Comparison of ENCODE assay signal across 8 cellular contexts in the genomic region with DNA sequence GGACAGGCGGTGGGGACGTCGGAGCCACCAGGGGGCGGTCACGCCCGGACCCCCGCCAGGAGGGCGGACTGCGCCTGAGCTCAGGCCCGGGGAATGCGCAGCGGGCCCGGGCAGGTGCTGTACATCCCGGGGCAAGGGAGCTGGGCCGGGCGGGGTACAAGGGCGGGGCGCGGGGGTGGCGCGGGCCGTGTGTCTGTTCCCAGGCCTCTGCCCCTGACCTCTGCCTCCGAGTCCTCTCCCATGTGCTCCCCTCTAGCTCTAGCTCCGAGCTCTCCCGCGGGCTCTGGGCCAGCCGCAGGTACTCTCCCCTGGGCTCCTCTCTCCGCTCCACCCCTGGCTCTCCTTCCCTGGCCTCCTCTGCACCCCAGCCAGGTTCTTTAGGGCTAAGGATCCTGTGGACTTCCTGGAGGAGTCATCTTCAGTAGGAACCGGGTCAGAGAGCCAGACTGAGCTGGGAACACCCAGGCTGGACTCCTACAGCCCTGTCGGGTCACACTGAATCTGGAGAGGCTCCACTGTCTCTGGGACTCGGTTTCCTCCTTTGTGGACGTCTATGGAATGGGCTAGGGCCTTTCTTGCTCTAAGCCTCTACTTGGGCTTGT. TPM values are rescaled to one million over a fixed set of nuclear protein-coding genes. Genes with fewer than 3 reads are reported as not detected.
DNase-seq lines count a peak whose midpoint lies in the region; ATAC-seq and TF ChIP-seq lines count a peak whose summit lies in the region.

No MANE protein-coding gene starts in this region.

- WGBS in endodermal cell (ENCODE audit: insufficient coverage in 1 of 2, insufficient read length in 1 of 2), 2 experiments: 24 to 25% methylated on average over 16 to 32 of the region's 32 CpGs

- peaks cover 0 to 44% (median 20%) of the 10 kb centered on the region in 4 donors for H3K4me1 Mint-ChIP-seq in CD4-positive, CD25-positive, alpha-beta regulatory T cell
- H3K4me1 Mint-ChIP-seq in endodermal cell: peaks cover 25% of the 10 kb centered on the region
- H3K4me1 Mint-ChIP-seq in neural progenitor cell: peaks cover 40% of the 10 kb centered on the region

- no peak overlapping the region for H3K27ac ChIP-seq in CD4-positive, CD25-positive, alpha-beta regulatory T cell (ENCODE audit: insufficient read depth, low read length, poor library complexity, severe bottlenecking)
- no peak overlapping the region for H3K27ac ChIP-seq in endodermal cell (ENCODE audit: low read depth, low read length)
- H3K27ac ChIP-seq in neural progenitor cell: no peak overlapping the region

- peak overlapping the region; percentile 38 for H3K9ac ChIP-seq in endodermal cell (ENCODE audit: extremely low read depth, low read length, poor library complexity, severe bottlenecking)
- H3K9ac ChIP-seq in neural progenitor cell: no peak overlapping the region

- H3K4me1 ChIP-seq in CD4-positive, CD25-positive, alpha-beta regulatory T cell (ENCODE audit: control insufficient read depth, insufficient read depth, low read length, poor library complexity, severe bottlenecking): peaks cover 47% of the 10 kb centered on the region
- H3K4me1 ChIP-seq in endodermal cell (ENCODE audit: control insufficient read depth, insufficient read depth, low read length): peaks cover 6% of the 10 kb centered on the region
- peaks cover 26% of the 10 kb centered on the region for H3K4me1 ChIP-seq in neural progenitor cell

- DNase-seq in CD4-positive, CD25-positive, alpha-beta regulatory T cell: peak in 2 of 3 donors; percentile 12 to 24
- peak; percentile 76 for DNase-seq in LoVo (ENCODE audit: low spot score)
- peak; percentile 94 for DNase-seq in endodermal cell
- peak; percentile 81 for DNase-seq in neural progenitor cell (ENCODE audit: low spot score)
- no peak for DNase-seq in GOT3 (lab: John Stamatoyannopoulos, UW)
- DNase-seq in NCI-H345 (lab: John Stamatoyannopoulos, UW): no peak
- no peak for DNase-seq in NCI-H510A treated with DMSO at 0.1 percent for 48 hours (lab: John Stamatoyannopoulos, UW)

- no peak overlapping the region for H2AFZ ChIP-seq in neural progenitor cell (replicated peaks)

- peak overlapping the region; percentile 45 for H3K4me2 ChIP-seq in neural progenitor cell

- peak overlapping the region in 2 of 4 donors; percentile 13 to 43 for H3K4me3 Mint-ChIP-seq in CD4-positive, CD25-positive, alpha-beta regulatory T cell
- H3K4me3 Mint-ChIP-seq in endodermal cell (peak overlapping the region; percentile 86), neural progenitor cell (peak overlapping the region; percentile 13)

- peaks cover 8% of the 10 kb centered on the region for H3K79me2 ChIP-seq in neural progenitor cell (ENCODE audit: low read depth)

- peaks cover 49% of the 10 kb centered on the region for H4K20me1 ChIP-seq in neural progenitor cell (ENCODE audit: low read depth)

- H3F3A ChIP-seq in neural progenitor cell (ENCODE audit: low read depth): peaks cover 17% of the 10 kb centered on the region

- no peaks in the 10 kb centered on the region for H3K9me3 Mint-ChIP-seq in CD4-positive, CD25-positive, alpha-beta regulatory T cell
- no peaks in the 10 kb centered on the region for H3K9me3 Mint-ChIP-seq in endodermal cell
- H3K9me3 Mint-ChIP-seq in neural progenitor cell: no peaks in the 10 kb centered on the region

- H3K4me3 ChIP-seq in CD4-positive, CD25-positive, alpha-beta regulatory T cell (ENCODE audit: low read depth, low read length): no peak overlapping the region
- H3K4me3 ChIP-seq in endodermal cell (ENCODE audit: low read length): peak overlapping the region; percentile 91
- H3K4me3 ChIP-seq in neural progenitor cell: no peak overlapping the region

- H3K36me3 ChIP-seq in CD4-positive, CD25-positive, alpha-beta regulatory T cell (ENCODE audit: control insufficient read depth, insufficient read depth, low read length): no peaks in the 10 kb centered on the region
- peaks cover 9% of the 10 kb centered on the region for H3K36me3 ChIP-seq in endodermal cell (ENCODE audit: control insufficient read depth, insufficient read depth, low read length)
- H3K36me3 ChIP-seq in neural progenitor cell: no peaks in the 10 kb centered on the region

- no peaks in the 10 kb centered on the region for H3K9me3 ChIP-seq in CD4-positive, CD25-positive, alpha-beta regulatory T cell (ENCODE audit: control insufficient read depth in 2 of 2, low read length in 2 of 2)
- H3K9me3 ChIP-seq in endodermal cell (ENCODE audit: control insufficient read depth, low read length) (no peaks in the 10 kb centered on the region), neural progenitor cell (ENCODE audit: low read depth) (no peaks in the 10 kb centered on the region)

- H3K27ac Mint-ChIP-seq in CD4-positive, CD25-positive, alpha-beta regulatory T cell: no peak overlapping the region
- H3K27ac Mint-ChIP-seq in endodermal cell (peak overlapping the region; percentile 77), neural progenitor cell (no peak overlapping the region)

- ATAC-seq in CD4-positive, CD25-positive, alpha-beta regulatory T cell (ENCODE audit: low read depth in 2 of 2): no peak
- no peak for ATAC-seq in GM19463 (IDR thresholded peaks at IDR 0.05; ENCODE audit: unreplicated experiment)

- TF ChIP-seq CTCF in endodermal cell (conservative IDR thresholded peaks at IDR 0.05) (peak; percentile 93), neural progenitor cell (IDR thresholded peaks at IDR 0.05) (peak; percentile 74)

- peaks cover 2% of the 10 kb centered on the region for H3K27me3 ChIP-seq in CD4-positive, CD25-positive, alpha-beta regulatory T cell (ENCODE audit: control insufficient read depth, insufficient read depth, low read length)
- H3K27me3 ChIP-seq in endodermal cell (ENCODE audit: control insufficient read depth, insufficient read depth, low read length, poor library complexity, severe bottlenecking) (no peaks in the 10 kb centered on the region), neural progenitor cell (peaks cover 63% of the 10 kb centered on the region)

- H3K36me3 Mint-ChIP-seq in CD4-positive, CD25-positive, alpha-beta regulatory T cell: no peaks in the 10 kb centered on the region
- H3K36me3 Mint-ChIP-seq in endodermal cell (ENCODE audit: low read depth) (peaks cover 3% of the 10 kb centered on the region), neural progenitor cell (no peaks in the 10 kb centered on the region)

- peaks cover 56% of the 10 kb centered on the region for H3K27me3 Mint-ChIP-seq in CD4-positive, CD25-positive, alpha-beta regulatory T cell
- H3K27me3 Mint-ChIP-seq in endodermal cell (ENCODE audit: insufficient read depth) (peaks cover 18% of the 10 kb centered on the region), neural progenitor cell (ENCODE audit: insufficient read depth, low read depth) (peaks cover 35% of the 10 kb centered on the region)

RNA-seq across cellular contexts. Expression of gene PPP1R13L, which starts 2.3 kb away (rescaled TPM):
- 7.4 TPM for total RNA-seq in CD4-positive, CD25-positive, alpha-beta regulatory T cell
- under 1 TPM; 0.17 to 0.94 (median 0.57) TPM for polyA plus RNA-seq in CD4-positive, CD25-positive, alpha-beta regulatory T cell
- total RNA-seq in endodermal cell (10 to 100 TPM; 17.9 to 26.4 TPM), neural progenitor cell (ENCODE audit: low replicate concordance) (2.9 and 8.6 TPM in 2 replicates)
- 21.8 TPM for polyA plus RNA-seq in endodermal cell (2013, experiment 1 of 2)
- polyA plus RNA-seq in endodermal cell (2013, experiment 2 of 2): 16.7 TPM

RNA-seq across cellular contexts. Expression of gene POLR1G, which starts 3.9 kb away (rescaled TPM):
- total RNA-seq in CD4-positive, CD25-positive, alpha-beta regulatory T cell: 2.1 TPM
- polyA plus RNA-seq in CD4-positive, CD25-positive, alpha-beta regulatory T cell: 1 to 10 TPM; 1.6 to 3.6 (median 2.4) TPM
- total RNA-seq in endodermal cell: 10 to 100 TPM; 13.2 to 16.0 TPM
- 6.8 TPM for polyA plus RNA-seq in endodermal cell (2013, experiment 1 of 2)
- 6.2 TPM for polyA plus RNA-seq in endodermal cell (2013, experiment 2 of 2)
- total RNA-seq in neural progenitor cell (ENCODE audit: low replicate concordance): 5.5 and 6.8 TPM in 2 replicates

RNA-seq across cellular contexts. Expression of gene ERCC1, which starts 21.1 kb away (rescaled TPM):
- total RNA-seq in CD4-positive, CD25-positive, alpha-beta regulatory T cell: 30.5 TPM
- 10 to 100 TPM; 25.9 to 28.7 (median 26.3) TPM for polyA plus RNA-seq in CD4-positive, CD25-positive, alpha-beta regulatory T cell
- total RNA-seq in endodermal cell (10 to 100 TPM; 53.5 to 63.6 TPM), neural progenitor cell (ENCODE audit: low replicate concordance) (46.0 and 74.5 TPM in 2 replicates)
- 70.3 TPM for polyA plus RNA-seq in endodermal cell (2013, experiment 1 of 2)
- polyA plus RNA-seq in endodermal cell (2013, experiment 2 of 2): 66.1 TPM

RNA-seq across cellular contexts. Expression of gene ERCC2, which starts 32.2 kb away (rescaled TPM):
- total RNA-seq in CD4-positive, CD25-positive, alpha-beta regulatory T cell: 15.5 TPM
- 1 to 10 TPM; 4.4 to 7.5 (median 6.4) TPM for polyA plus RNA-seq in CD4-positive, CD25-positive, alpha-beta regulatory T cell
- total RNA-seq in endodermal cell (100 to 1,000 TPM in 1 of 2 donors, 10 to 100 TPM in 1; 87.9 to 105 TPM), neural progenitor cell (ENCODE audit: low replicate concordance) (31.0 and 71.6 TPM in 2 replicates)
- 62.3 TPM for polyA plus RNA-seq in endodermal cell (2013, experiment 1 of 2)
- polyA plus RNA-seq in endodermal cell (2013, experiment 2 of 2): 51.6 TPM

Comparison
In these comparisons a context has a peak if more than half of its experiments do, and no peak if none do; other contexts are left out.
1. DNase-seq: peak in CD4-positive, CD25-positive, alpha-beta regulatory T cell (2 of 3), LoVo (single experiment), endodermal cell (single experiment) and neural progenitor cell (single experiment); none in GOT3 (single experiment), NCI-H345 (single experiment) and NCI-H510A treated with DMSO at 0.1 percent for 48 hours (single experiment).